Comparison of ENCODE assay signal across 8 cellular contexts in the genomic region with DNA sequence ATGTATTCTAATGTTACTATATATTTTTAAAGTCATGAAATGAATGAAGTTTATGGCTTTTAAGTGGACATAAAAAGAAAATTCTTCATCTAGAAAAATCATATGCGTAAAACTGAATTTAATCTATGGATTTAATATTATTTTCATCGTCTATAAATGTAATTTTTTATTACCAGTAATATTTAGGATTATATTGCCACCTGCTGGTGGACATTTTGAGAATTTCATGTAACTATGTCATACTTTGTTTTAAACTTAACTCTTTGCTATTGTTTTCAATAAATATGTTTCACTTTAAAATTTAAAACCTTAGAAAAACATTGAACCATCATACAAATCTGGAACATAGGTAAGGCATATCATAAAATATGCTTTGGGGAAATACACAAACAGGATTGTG.
DNase-seq lines count a peak whose midpoint lies in the region; ATAC-seq and TF ChIP-seq lines count a peak whose summit lies in the region.

No MANE protein-coding gene starts in this region.

- H3K27me3 ChIP-seq in OCI-LY3 (ENCODE audit: low read depth, low read length) (no peaks in the 10 kb centered on the region), psoas muscle (ENCODE audit: insufficient read depth in 3 of 3, low read length in 2 of 3) (no peaks in the 10 kb centered on the region), aorta (ENCODE audit: control insufficient read depth in 1 of 2, insufficient read depth in 2 of 2, low read length in 1 of 2) (no peaks in the 10 kb centered on the region)

- H3K79me2 ChIP-seq in OCI-LY3 (ENCODE audit: low read length): no peaks in the 10 kb centered on the region

- TF ChIP-seq CTCF in OCI-LY3 (IDR thresholded peaks at IDR 0.05; ENCODE audit: low read depth, low read length) (peak; percentile 45), epithelial cell of proximal tubule (conservative IDR thresholded peaks at IDR 0.05; ENCODE audit: low read depth, low read length) (peak; percentile 38), psoas muscle (IDR thresholded peaks at IDR 0.05) (peak; percentile 35)

- intact Hi-C loops in psoas muscle (cut with DNase I) (loop anchor here in 1 of 2 donors (10.0 kb wide), 1 partner anchor 393 kb away; no protein-coding TSS in a partner anchor), aorta (cut with DNase I) (loop anchor here (5.0 to 10.0 kb wide), 2 partner anchors 391 to 873 kb away; no protein-coding TSS in a partner anchor)

- no peaks in the 10 kb centered on the region for H4K20me1 ChIP-seq in OCI-LY3 (ENCODE audit: insufficient read depth, low read length)

- H3K4me1 ChIP-seq in OCI-LY3 (ENCODE audit: low read length): peaks cover 6% of the 10 kb centered on the region; the same call in 1 of the 2 replicates
- no peaks in the 10 kb centered on the region for H3K4me1 ChIP-seq in psoas muscle
- H3K4me1 ChIP-seq in aorta (ENCODE audit: control insufficient read depth in 1 of 2, insufficient read depth in 2 of 2, low read length in 2 of 2): no peaks in the 10 kb centered on the region

- H3K9me3 ChIP-seq in OCI-LY3 (ENCODE audit: insufficient read depth, low read length) (no peaks in the 10 kb centered on the region), psoas muscle (no peaks in the 10 kb centered on the region), aorta (ENCODE audit: control insufficient read depth, low read length) (no peaks in the 10 kb centered on the region)

- H3K9ac ChIP-seq in OCI-LY3 (ENCODE audit: low read length): no peak overlapping the region

- H3K4me2 ChIP-seq in OCI-LY3 (ENCODE audit: low read length): no peak overlapping the region

- no peak for ATAC-seq in psoas muscle
- ATAC-seq in aorta (ENCODE audit: low FRiP score): no peak

- H3K36me3 ChIP-seq in OCI-LY3 (replicated peaks; ENCODE audit: low read depth, low read length): no peaks in the 10 kb centered on the region
- H3K36me3 ChIP-seq in psoas muscle (ENCODE audit: insufficient read depth in 1 of 2, low read depth in 1 of 2): no peaks in the 10 kb centered on the region
- no peaks in the 10 kb centered on the region for H3K36me3 ChIP-seq in aorta (ENCODE audit: control insufficient read depth in 1 of 2, insufficient read depth in 2 of 2, low read length in 1 of 2)

- H2AFZ ChIP-seq in OCI-LY3 (ENCODE audit: low read depth, low read length): no peak overlapping the region

- H3K27ac ChIP-seq in OCI-LY3 (ENCODE audit: low read length) (no peak overlapping the region), psoas muscle (no peak overlapping the region), aorta (ENCODE audit: low read depth in 1 of 2, low read length in 2 of 2) (no peak overlapping the region)

- 22 to 27% (median 23%) methylated on average over 2 of the region's 2 CpGs for WGBS in psoas muscle, 3 donors
- 13 to 15% methylated on average over 2 of the region's 2 CpGs for WGBS in aorta, 2 donors

- H3K4me3 ChIP-seq in OCI-LY3 (ENCODE audit: low read length): no peak overlapping the region
- H3K4me3 ChIP-seq in epithelial cell of proximal tubule (ENCODE audit: low read depth, low read length): no peak overlapping the region
- H3K4me3 ChIP-seq in psoas muscle: no peak overlapping the region
- no peak overlapping the region for H3K4me3 ChIP-seq in aorta (ENCODE audit: low read length in 2 of 2)

- DNase-seq in NCI-H1417 (lab: John Stamatoyannopoulos, UW) (peak in 2 of 3 experiments; percentile 24 to 65), NCI-H1417 treated with DMSO at 0.1 percent for 48 hours (lab: John Stamatoyannopoulos, UW) (no peak), epithelial cell of proximal tubule (ENCODE audit: low read depth) (no peak), psoas muscle (no peak), NCI-H524 (lab: John Stamatoyannopoulos, UW) (no peak), aorta (no peak), D341Med (ENCODE audit: low spot score) (no peak)

Comparison
In these comparisons a context has a peak if more than half of its experiments do, and no peak if none do; other contexts are left out.
1. DNase-seq: peak in NCI-H1417 (2 of 3); none in NCI-H1417 treated with DMSO at 0.1 percent for 48 hours (single experiment), epithelial cell of proximal tubule (single experiment), psoas muscle (0 of 2), NCI-H524 (0 of 2), aorta (0 of 2) and D341Med (single experiment).
2. Peak in every context shown above with its lines, with median percentiles within 50 percentile points of each other: CTCF ChIP-seq.